8 cellular contexts compared by ENCODE assay signal in the genomic region with DNA sequence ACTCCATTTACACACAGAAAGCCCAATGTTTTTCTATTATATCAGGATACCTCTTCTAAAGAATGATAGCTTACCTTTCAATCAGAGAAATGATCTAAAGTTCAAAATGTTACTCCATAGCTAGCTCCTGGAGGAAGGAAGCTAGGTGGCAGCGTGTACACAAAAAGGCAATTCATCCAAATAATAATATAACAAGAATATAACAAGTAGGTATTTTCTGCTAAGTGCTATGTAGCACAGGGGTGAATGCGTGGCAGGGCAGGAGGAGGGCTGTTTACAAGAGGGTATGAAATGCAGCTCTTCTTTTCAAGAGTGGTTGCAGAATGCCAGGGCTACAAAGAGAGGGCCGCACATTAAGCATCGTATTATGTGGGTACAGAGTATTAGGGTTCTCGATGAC. TPM values are rescaled to one million over a fixed set of nuclear protein-coding genes. Genes with fewer than 3 reads are reported as not detected.
A peak's percentile ranks its signal among the peaks of the same experiment; 100 is the strongest.
DNase-seq lines count a peak whose midpoint lies in the region; ATAC-seq and TF ChIP-seq lines count a peak whose summit lies in the region.

No MANE protein-coding gene starts in this region.

- peaks cover 0 to 15% (median 0%) of the 10 kb centered on the region in 5 experiments for H3K9me3 Mint-ChIP-seq in brain

- H3K4me1 Mint-ChIP-seq in brain: peaks cover 48% of the 10 kb centered on the region

- intact Hi-C loops in aorta (cut with DNase I): loop anchor here in 1 of 2 donors (5.0 kb wide), 1 partner anchor 299 kb away; no protein-coding TSS in a partner anchor

- H3K36me3 Mint-ChIP-seq in brain: peaks cover 3% of the 10 kb centered on the region

- peak overlapping the region; percentile 96 to 100 (median 98) for H3K4me3 Mint-ChIP-seq in brain

- peaks cover 20% of the 10 kb centered on the region for H3K4me1 ChIP-seq in HUES6 (ENCODE audit: control insufficient read depth, insufficient read depth, low read length)
- H3K4me1 ChIP-seq in lung (ENCODE audit: control insufficient read depth in 2 of 2, insufficient read depth in 2 of 2, low read length in 2 of 2): peaks cover 7 to 9% of the 10 kb centered on the region in 2 donors
- peaks cover 0 to 2% of the 10 kb centered on the region in 2 donors for H3K4me1 ChIP-seq in aorta (ENCODE audit: control insufficient read depth in 1 of 2, insufficient read depth in 2 of 2, low read length in 2 of 2)

- peak; percentile 7 for ATAC-seq in GM18508 (IDR thresholded peaks at IDR 0.05; ENCODE audit: insufficient read depth, unreplicated experiment)
- no peak for ATAC-seq in lung (ENCODE audit: insufficient read depth, low FRiP score)
- ATAC-seq in aorta (ENCODE audit: low FRiP score): no peak
- ATAC-seq in GM21360 (IDR thresholded peaks at IDR 0.05; ENCODE audit: unreplicated experiment): no peak

- DNase-seq in lung (ENCODE audit: low spot score) (no peak), aorta (no peak), SHP77 treated with DMSO at 0.1 percent for 48 hours (lab: John Stamatoyannopoulos, UW) (no peak), iPS-NIHi7 (ENCODE audit: extremely low spot score) (no peak)

- peak overlapping the region; percentile 99 for H3K27ac Mint-ChIP-seq in brain

- H3K4me3 ChIP-seq in HUES6 (ENCODE audit: low read depth, low read length): peak overlapping the region; percentile 84
- peak overlapping the region; percentile 28 for H3K4me3 ChIP-seq in lung
- H3K4me3 ChIP-seq in aorta (ENCODE audit: low read length in 2 of 2): peak overlapping the region in 1 of 2 donors; percentile 9

- WGBS in lung, 2 donors: 44 to 58% methylated on average over 5 of the region's 5 CpGs
- 40 to 44% methylated on average over 5 of the region's 5 CpGs for whole genome bisulfite sequencing in aorta, 2 donors

- H3K27ac ChIP-seq in HUES6 (ENCODE audit: low read depth, low read length) (peak overlapping the region; percentile 55), lung (ENCODE audit: low read depth in 1 of 2, low read length in 1 of 2) (peak overlapping the region; percentile 89 to 90), aorta (ENCODE audit: low read depth in 1 of 2, low read length in 2 of 2) (peak overlapping the region in 1 of 2 donors; percentile 61)

- H3K27me3 ChIP-seq in HUES6 (ENCODE audit: control insufficient read depth, insufficient read depth, low read length) (no peaks in the 10 kb centered on the region), lung (ENCODE audit: control insufficient read depth, insufficient read depth) (no peaks in the 10 kb centered on the region), aorta (ENCODE audit: control insufficient read depth in 1 of 2, insufficient read depth in 2 of 2, low read length in 1 of 2) (no peaks in the 10 kb centered on the region)

- peak overlapping the region; percentile 70 for H3K9ac ChIP-seq in HUES6 (ENCODE audit: low read length)

- H3K9me3 ChIP-seq in HUES6 (ENCODE audit: control insufficient read depth, insufficient read depth, low read depth, low read length) (no peaks in the 10 kb centered on the region), lung (ENCODE audit: control insufficient read depth in 2 of 2, insufficient read depth in 1 of 2, low read length in 1 of 2) (peaks cover 0 to 1% of the 10 kb centered on the region in 2 donors), aorta (ENCODE audit: control insufficient read depth, low read length) (no peaks in the 10 kb centered on the region)

- H3K36me3 ChIP-seq in HUES6 (ENCODE audit: control insufficient read depth, insufficient read depth, low read length): no peaks in the 10 kb centered on the region
- H3K36me3 ChIP-seq in lung (ENCODE audit: control insufficient read depth in 2 of 2, insufficient read depth in 2 of 2, low read length in 2 of 2): no peaks in the 10 kb centered on the region
- H3K36me3 ChIP-seq in aorta (ENCODE audit: control insufficient read depth in 1 of 2, insufficient read depth in 2 of 2, low read length in 1 of 2): no peaks in the 10 kb centered on the region

- H3K27me3 Mint-ChIP-seq in brain: peaks cover 13% of the 10 kb centered on the region

- TF ChIP-seq CTCF in brain (conservative IDR thresholded peaks at IDR 0.05) (peak in 1 of 2 experiments; percentile 28), lung (IDR thresholded peaks at IDR 0.05; ENCODE audit: control extremely low read depth, extremely low read depth) (no peak)

RNA-seq across cellular contexts. Expression of a gene that starts 0.7 kb away (rescaled TPM):
- polyA plus RNA-seq in brain (ENCODE audit: insufficient read depth, low read depth, low replicate concordance) (3.1 TPM), lung (1 to 10 TPM; 4.2 to 8.0 TPM), aorta (1 to 10 TPM; 2.9 to 5.2 TPM)
- total RNA-seq in lung (1 to 10 TPM; 5.6 to 9.5 TPM), aorta (1 to 10 TPM; 5.4 to 7.0 TPM)

RNA-seq across cellular contexts. Expression of a gene that starts 50.9 kb away (rescaled TPM):
- polyA plus RNA-seq in brain (ENCODE audit: insufficient read depth, low read depth, low replicate concordance) (0.68 TPM), lung (under 1 TPM in 1 of 2 donors, not detected in 1; under 0.01 TPM), aorta (1 to 10 TPM in 1 of 2 donors, under 1 TPM in 1; 0.23 to 1.6 TPM)
- total RNA-seq in lung (1 to 10 TPM in 1 of 2 donors, under 1 TPM in 1; 0.43 to 2.5 TPM), aorta (not detected)
